1 cellular context compared by ENCODE assay signal in genomic region chr3:179302111-179302510, GRCh38.
TF ChIP-seq lines count a peak whose summit lies in the region.

No MANE protein-coding gene starts in this region.

TF ChIP-seq in GM23338, 12 proteins besides CTCF, POLR2A, EP300 and RAD21 (continued from another document):
- TF ChIP-seq ZNF462 (CRISPR knock-in tag; IDR thresholded peaks at IDR 0.05) (no peak), CREB1 (CRISPR knock-in tag; IDR thresholded peaks at IDR 0.05; ENCODE audit: low read depth) (no peak), ZNF331 (CRISPR knock-in tag; IDR thresholded peaks at IDR 0.05; ENCODE audit: low read depth) (no peak), EZH2phosphoT487 (IDR thresholded peaks at IDR 0.05; ENCODE audit: unreplicated experiment) (no peak), EZH2 (IDR thresholded peaks at IDR 0.05; ENCODE audit: low read depth, unreplicated experiment) (no peak), ETS1 (IDR thresholded peaks at IDR 0.05) (no peak)
